21 cellular contexts compared by ENCODE assay signal in the genomic region with DNA sequence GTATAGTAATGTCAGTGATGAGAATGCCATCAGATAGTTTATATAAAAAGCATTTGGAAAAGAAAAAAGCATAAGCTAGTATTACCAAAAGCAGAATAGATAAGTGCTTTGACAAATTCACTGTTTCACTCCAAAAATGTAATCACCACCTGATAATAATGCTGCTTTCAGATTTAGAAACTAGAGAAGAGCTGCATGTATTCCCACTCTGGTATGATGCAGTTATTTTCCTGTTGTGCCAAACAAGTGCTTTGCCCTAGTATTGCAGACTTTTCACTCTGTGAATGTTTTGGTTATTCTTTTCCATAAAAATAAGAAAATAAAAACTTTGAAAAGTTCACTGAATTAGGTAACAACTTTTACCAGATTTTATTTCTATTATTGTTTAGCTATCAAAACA.
"Had no signal": no experiment of that assay in that cellular context is flagged by ENCODE, and none has a peak within 500 bp of the region (broad histone marks: within the 10 kb centered on the region; RNA-seq: fewer than 3 reads in every experiment).

No MANE protein-coding gene starts in this region.

- H3K4me1 ChIP-seq: ascending aorta, breast epithelium, gastroesophageal sphincter, heart right ventricle, psoas muscle had no signal

- H3K27me3 ChIP-seq: ascending aorta, breast epithelium, esophagus muscularis mucosa, gastroesophageal sphincter, heart right ventricle, suprapubic skin had no signal

- H3K4me1 Mint-ChIP-seq: activated B cell treated with CpG ODN at 0.5 μM for 24 hours, neural crest cell had no signal

- H3K4me3 ChIP-seq: ascending aorta, coronary artery, esophagus muscularis mucosa, gastroesophageal sphincter, heart right ventricle, psoas muscle, suprapubic skin had no signal

- H3K9me3 Mint-ChIP-seq: activated B cell treated with CpG ODN at 0.5 μM for 24 hours; activated CD4-positive, alpha-beta memory T cell treated with anti-CD3 and anti-CD28 coated beads, Interleukin-2, amount 10 ng/mL, durations not matched to agents 7 days and 5 days; activated T-cell treated with anti-CD3 and anti-CD28 coated beads, Interleukin-2, amount 50 U/mL, for 72 hours; neural crest cell had no signal

- H3K27ac Mint-ChIP-seq: activated B cell treated with CpG ODN at 0.5 μM for 24 hours; activated CD4-positive, alpha-beta memory T cell treated with anti-CD3 and anti-CD28 coated beads, Interleukin-2, amount 10 ng/mL, durations not matched to agents 7 days and 5 days; activated T-cell treated with anti-CD3 and anti-CD28 coated beads, Interleukin-2, amount 50 U/mL, for 72 hours had no signal

- H3K9me3 ChIP-seq: ascending aorta, breast epithelium, esophagus muscularis mucosa, gastroesophageal sphincter, heart right ventricle, psoas muscle, suprapubic skin had no signal

- H3K36me3 ChIP-seq: ascending aorta, breast epithelium, esophagus muscularis mucosa, gastroesophageal sphincter, heart right ventricle, suprapubic skin had no signal

- ATAC-seq: activated T-cell treated with anti-CD3 and anti-CD28 coated beads, Interleukin-2, amount 50 U/mL, for 72 hours; gastroesophageal sphincter; heart right ventricle; left ventricle myocardium superior; psoas muscle; right cardiac atrium had no signal

- DNase-seq: activated B cell treated with CpG ODN at 0.5 μM for 24 hours; activated CD4-positive, alpha-beta memory T cell treated with anti-CD3 and anti-CD28 coated beads, Interleukin-2, amount 10 ng/mL, durations not matched to agents 7 days and 5 days; activated CD4-positive, alpha-beta T cell treated with anti-CD3 and anti-CD28 coated beads for 48 hours; activated CD8-positive, alpha-beta memory T cell treated with anti-CD3 and anti-CD28 coated beads, Interleukin-2, amount 50 U/mL, for 48 hours; activated gamma-delta T cell; activated T-cell treated with anti-CD3 and anti-CD28 coated beads, Interleukin-2, amount 50 U/mL, for 72 hours; heart right ventricle; left ventricle myocardium superior; psoas muscle; right cardiac atrium; stimulated activated CD4-positive, alpha-beta T cell treated with anti-CD3 and anti-CD28 coated beads, Interleukin-2, amount 100 ng/mL, for 24 hours; stimulated activated naive CD4-positive, alpha-beta T cell treated with Interleukin-2 at 50 U/mL for 16 hours; SW 1271; trophoblast cell had no signal

- H3K4me3 Mint-ChIP-seq: activated B cell treated with CpG ODN at 0.5 μM for 24 hours; activated CD4-positive, alpha-beta memory T cell treated with anti-CD3 and anti-CD28 coated beads, Interleukin-2, amount 10 ng/mL, durations not matched to agents 7 days and 5 days; neural crest cell had no signal

- H3K27ac ChIP-seq: ascending aorta, breast epithelium, coronary artery, esophagus muscularis mucosa, gastroesophageal sphincter, heart right ventricle, psoas muscle, suprapubic skin had no signal
